In genomic region chr7:7996568-7996967, GRCh38 we compare ENCODE assay signal across 8 cellular contexts. TPM values are rescaled to one million over a fixed set of nuclear protein-coding genes. Genes with fewer than 3 reads are reported as not detected.
DNase-seq lines count a peak whose midpoint lies in the region; ATAC-seq and TF ChIP-seq lines count a peak whose summit lies in the region.

No MANE protein-coding gene starts in this region.

- no peak overlapping the region for H4K91ac ChIP-seq in IMR-90 (ENCODE audit: insufficient read depth, low read depth, low read length)

- H2BK20ac ChIP-seq in IMR-90 (ENCODE audit: low read depth, low read length): no peak overlapping the region

- no peak overlapping the region for H3K9ac ChIP-seq in IMR-90 (ENCODE audit: low read depth, low read length)

- H3K9me3 Mint-ChIP-seq in activated CD4-positive, alpha-beta T cell treated with anti-CD3 and anti-CD28 coated beads for 36 hours (ENCODE audit: low read depth): peaks cover 25% of the 10 kb centered on the region

- no peaks in the 10 kb centered on the region for H3K36me3 ChIP-seq in IMR-90 (ENCODE audit: control insufficient read depth, insufficient read depth, low read length)

- peaks cover 24% of the 10 kb centered on the region for H3K36me3 Mint-ChIP-seq in activated CD4-positive, alpha-beta T cell treated with anti-CD3 and anti-CD28 coated beads for 36 hours (ENCODE audit: low read depth)

- ATAC-seq in activated CD4-positive, alpha-beta T cell treated with anti-CD3 and anti-CD28 coated beads for 36 hours: no peak
- peak; percentile 56 for ATAC-seq in IMR-90 (ENCODE audit: low read depth)

- no peak overlapping the region for H2BK15ac ChIP-seq in IMR-90 (ENCODE audit: low read depth, low read length)

- H3K4me2 ChIP-seq in IMR-90 (ENCODE audit: low read depth, low read length): peak overlapping the region; percentile 58; the same call in 1 of the 2 replicates

- H3K79me1 ChIP-seq in IMR-90 (ENCODE audit: low read depth in 1 of 2, low read length in 2 of 2): peaks cover 12 to 24% of the 10 kb centered on the region in 2 experiments

- peaks cover 14% of the 10 kb centered on the region for H3K4me1 Mint-ChIP-seq in activated CD4-positive, alpha-beta T cell treated with anti-CD3 and anti-CD28 coated beads for 36 hours

- dilution Hi-C loops in IMR-90 (cut with HindIII; ENCODE audit: low sequenced_read_pairs, unreplicated experiment): no loop called here

- H3K9me3 ChIP-seq in IMR-90 (ENCODE audit: control insufficient read depth, insufficient read depth, low read length): peaks cover 2% of the 10 kb centered on the region; the same call in 1 of the 2 replicates

- H3K18ac ChIP-seq in IMR-90 (ENCODE audit: low read depth, low read length): no peak overlapping the region

- CTCF ChIA-PET in activated CD4-positive, alpha-beta T cell treated with anti-CD3 and anti-CD28 coated beads for 36 hours (lab: Charles Lee): interaction anchor here (0.7 to 4.0 kb wide), 4 partner anchors 13 to 194 kb away, joined by 3 to 15 read pairs (median 4); no protein-coding TSS in a partner anchor
- CTCF ChIA-PET in IMR-90 (lab: Yijun Ruan, JAX) (interaction anchor here (0.8 kb wide), 1 partner anchor 20 kb away, joined by 3 read pairs; no protein-coding TSS in a partner anchor), GM10248 (lab: Yijun Ruan, JAX) (interaction anchor here (1.0 to 1.6 kb wide), 3 partner anchors 7 to 28 kb away, joined by 3 to 4 read pairs (median 3); no protein-coding TSS in a partner anchor)

- no peak overlapping the region for H3K27ac ChIP-seq in IMR-90 (ENCODE audit: insufficient read depth, low read length)

- H3K27me3 ChIP-seq in IMR-90 (ENCODE audit: control insufficient read depth, insufficient read depth, low read length): no peaks in the 10 kb centered on the region

- H2AK5ac ChIP-seq in IMR-90 (ENCODE audit: low read depth, low read length): no peak overlapping the region

- no peak for TF ChIP-seq POLR2A in IMR-90 (IDR thresholded peaks at IDR 0.05; ENCODE audit: low read depth, low read length)

- H3K4me1 ChIP-seq in IMR-90 (ENCODE audit: control insufficient read depth, insufficient read depth, low read length): peaks cover 3% of the 10 kb centered on the region; the same call in 1 of the 2 replicates

- no peak overlapping the region for H3K4ac ChIP-seq in IMR-90 (ENCODE audit: low read depth, low read length)

- H4K8ac ChIP-seq in IMR-90 (ENCODE audit: low read depth in 2 of 2, low read length in 2 of 2): no peak overlapping the region

- no peak for DNase-seq in activated CD4-positive, alpha-beta T cell treated with anti-CD3 and anti-CD28 coated beads for 36 hours
- DNase-seq in activated CD4-positive, alpha-beta T cell treated with anti-CD3 and anti-CD28 coated beads for 4 hours: no peak
- DNase-seq in IMR-90: peak; percentile 30
- DNase-seq in cerebellum (ENCODE audit: low spot score): peak; percentile 66
- peak; percentile 69 for DNase-seq in renal cortical epithelial cell (ENCODE audit: low read depth)
- no peak for DNase-seq in GM10248 (ENCODE audit: extremely low spot score)
- no peak for DNase-seq in NCI-H1417 treated with DMSO at 0.1 percent for 48 hours (lab: John Stamatoyannopoulos, UW)
- DNase-seq in effector CD8-positive, alpha-beta T cell (lab: John Stamatoyannopoulos, UW): no peak

- no peak overlapping the region for H3K14ac ChIP-seq in IMR-90 (replicated peaks; ENCODE audit: low read depth, low read length)

- in situ Hi-C loops in IMR-90 (cut with MboI; ENCODE audit: low sequenced_read_pairs): no loop called here

- H2AK9ac ChIP-seq in IMR-90 (replicated peaks; ENCODE audit: low read depth, low read length, poor library complexity): no peak overlapping the region

- no peak for TF ChIP-seq CTCF in IMR-90 (conservative IDR thresholded peaks at IDR 0.05; ENCODE audit: low read depth, low read length)
- TF ChIP-seq CTCF in GM10248 (IDR thresholded peaks at IDR 0.05; ENCODE audit: control extremely low read depth, extremely low read depth, low read depth, missing control alignments): no peak

- H2AFZ ChIP-seq in IMR-90 (replicated peaks; ENCODE audit: low read length, poor library complexity): no peak overlapping the region

- no peaks in the 10 kb centered on the region for H3K27me3 Mint-ChIP-seq in activated CD4-positive, alpha-beta T cell treated with anti-CD3 and anti-CD28 coated beads for 36 hours

- no peak overlapping the region for H2BK120ac ChIP-seq in IMR-90 (ENCODE audit: low read depth, low read length)

- intact Hi-C loops in activated CD4-positive, alpha-beta T cell treated with anti-CD3 and anti-CD28 coated beads for 36 hours (cut with DNase I, micrococcal nuclease): no loop called here
- intact Hi-C loops in IMR-90 (cut with micrococcal nuclease): no loop called here

- H3K23ac ChIP-seq in IMR-90 (ENCODE audit: low read depth, low read length): no peak overlapping the region

- H3K27ac Mint-ChIP-seq in activated CD4-positive, alpha-beta T cell treated with anti-CD3 and anti-CD28 coated beads for 36 hours: peak overlapping the region; percentile 76

- no peak overlapping the region for H4K5ac ChIP-seq in IMR-90 (ENCODE audit: low read depth, low read length)

- no TSS peak for BruUV-seq in IMR-90 (replicated peaks; lab: Mats Ljungman, UMichigan)

- H3K4me3 ChIP-seq in IMR-90 (ENCODE audit: insufficient read depth, low read depth, low read length): no peak overlapping the region

- no peak overlapping the region for H3K56ac ChIP-seq in IMR-90 (ENCODE audit: extremely low read depth, insufficient read depth, low read length)

- POLR2A ChIA-PET in activated CD4-positive, alpha-beta T cell treated with anti-CD3 and anti-CD28 coated beads for 36 hours (lab: Charles Lee): interaction anchor here (0.6 kb wide), 1 partner anchor 130 kb away, joined by 4 read pairs; no protein-coding TSS in a partner anchor
- POLR2A ChIA-PET in IMR-90 (lab: Charles Lee; ENCODE audit: unreplicated experiment): no interaction called here
- POLR2A ChIA-PET in GM10248 (lab: Yijun Ruan, JAX): interaction anchor here (0.6 kb wide), 1 partner anchor 26 kb away, joined by 3 read pairs; no protein-coding TSS in a partner anchor

- H3K9me1 ChIP-seq in IMR-90 (ENCODE audit: insufficient read depth, low read length): peaks cover 3% of the 10 kb centered on the region; the same call in 1 of the 2 replicates

- TF ChIP-seq RAD21 in IMR-90 (IDR thresholded peaks at IDR 0.05; ENCODE audit: low read length): no peak

- no peak overlapping the region for H3K4me3 Mint-ChIP-seq in activated CD4-positive, alpha-beta T cell treated with anti-CD3 and anti-CD28 coated beads for 36 hours

- no peak overlapping the region for H2BK5ac ChIP-seq in IMR-90 (ENCODE audit: low read depth, low read length, poor library complexity, severe bottlenecking)

- H4K20me1 ChIP-seq in IMR-90 (ENCODE audit: insufficient read depth, low read length): peaks cover 3% of the 10 kb centered on the region; the same call in 1 of the 2 replicates

TF ChIP-seq in IMR-90, 13 proteins besides CTCF, POLR2A, EP300 and RAD21:
- no peak for TF ChIP-seq ELK1 (IDR thresholded peaks at IDR 0.05; ENCODE audit: borderline replicate concordance, low read depth, low read length)
- TF ChIP-seq USF2 (IDR thresholded peaks at IDR 0.05; ENCODE audit: low read depth, low read length): no peak
- TF ChIP-seq CEBPB (IDR thresholded peaks at IDR 0.05; ENCODE audit: low read depth, low read length): no peak
- no peak for TF ChIP-seq BHLHE40 (IDR thresholded peaks at IDR 0.05; ENCODE audit: low read depth, low read length)
- no peak for TF ChIP-seq RFX5 (IDR thresholded peaks at IDR 0.05; ENCODE audit: low read depth, low read length)
- no peak for TF ChIP-seq MAZ (IDR thresholded peaks at IDR 0.05; ENCODE audit: borderline replicate concordance, low read depth, low read length)
- no peak for TF ChIP-seq MAFK (IDR thresholded peaks at IDR 0.05; ENCODE audit: low read depth, low read length)
- TF ChIP-seq CHD1 (IDR thresholded peaks at IDR 0.05; ENCODE audit: low read depth, low read length): no peak
- no peak for TF ChIP-seq MXI1 (IDR thresholded peaks at IDR 0.05; ENCODE audit: borderline replicate concordance, low read depth, low read length)
- TF ChIP-seq RCOR1 (IDR thresholded peaks at IDR 0.05; ENCODE audit: insufficient replicate concordance, low read length): no peak

RNA-seq across cellular contexts. Expression of gene GLCCI1, which starts 28.0 kb away (rescaled TPM):
- total RNA-seq in activated CD4-positive, alpha-beta T cell treated with anti-CD3 and anti-CD28 coated beads for 36 hours: 10 to 100 TPM; 12.3 to 15.1 TPM
- total RNA-seq in IMR-90 (2012; rRNA removed) (4.1 and 7.8 TPM in 2 replicates), cerebellum (51.2 TPM), renal cortical epithelial cell (2.8 and 22.3 TPM in 2 replicates)
- 6.2 and 8.9 TPM in 2 replicates for polyA plus RNA-seq in IMR-90 (2012; rRNA removed)
- polyA plus RNA-seq in IMR-90 (2012; cell fraction: cytosol; rRNA removed): 2.3 and 3.1 TPM in 2 replicates
- 6.2 and 20.3 TPM in 2 replicates for polyA plus RNA-seq in IMR-90 (2012; cell fraction: nucleus; rRNA removed; ENCODE audit: low replicate concordance)

Comparison
In these comparisons a context has a peak if more than half of its experiments do, and no peak if none do; other contexts are left out.
1. DNase-seq: peak in IMR-90 (single experiment), cerebellum (single experiment) and renal cortical epithelial cell (single experiment); none in activated CD4-positive, alpha-beta T cell treated with anti-CD3 and anti-CD28 coated beads for 36 hours (single experiment), activated CD4-positive, alpha-beta T cell treated with anti-CD3 and anti-CD28 coated beads for 4 hours (0 of 2), GM10248 (single experiment), NCI-H1417 treated with DMSO at 0.1 percent for 48 hours (single experiment) and effector CD8-positive, alpha-beta T cell (single experiment).